ENCODE assay signal across 11 cellular contexts in the genomic region with DNA sequence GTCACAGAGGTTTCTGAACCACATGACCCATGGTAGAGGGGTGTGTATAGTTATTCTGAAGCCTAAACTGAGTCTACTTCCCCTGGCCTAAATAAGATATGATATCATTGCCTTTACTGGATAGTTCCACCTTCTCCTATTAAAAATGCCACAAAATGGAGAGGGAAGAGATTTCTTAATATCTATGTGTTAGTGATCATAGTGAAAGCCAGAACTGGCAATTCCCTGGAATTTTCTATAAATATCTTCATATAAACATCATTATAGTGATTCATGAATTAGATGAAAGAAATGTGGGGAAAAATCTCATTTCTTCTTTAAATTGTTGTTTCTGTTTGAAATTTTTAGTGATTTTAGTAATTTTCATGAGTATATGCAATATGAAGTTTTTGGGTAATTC.
DNase-seq lines count a peak whose midpoint lies in the region; ATAC-seq and TF ChIP-seq lines count a peak whose summit lies in the region.
"Had no signal": no experiment of that assay in that cellular context is flagged by ENCODE, and none has a peak within 500 bp of the region (broad histone marks: within the 10 kb centered on the region; RNA-seq: fewer than 3 reads in every experiment).

No MANE protein-coding gene starts in this region.

- H3K36me3 ChIP-seq in adipocyte (ENCODE audit: control insufficient read depth, insufficient read depth, low read length, severe bottlenecking), result no peaks in the 10 kb centered on the region

- no peaks in the 10 kb centered on the region for H3K9me3 ChIP-seq in adipocyte (ENCODE audit: control insufficient read depth, low read length)
- H3K9me3 ChIP-seq: BLaER1 treated with 17β-estradiol and CSF1 and Interleukin-3, amounts not matched to agents 10 nM and 100 nM had no signal

- H3K9ac ChIP-seq in adipocyte (ENCODE audit: low read length), result no peak overlapping the region
- H3K9ac ChIP-seq: BLaER1 treated with 17β-estradiol and CSF1 and Interleukin-3, amounts not matched to agents 10 nM and 100 nM had no signal

- peak; percentile 12 for DNase-seq in AG10803 (ENCODE audit: low read depth)
- DNase-seq in adipocyte (ENCODE audit: low read depth), result peak; percentile 2
- peak; percentile 57 for DNase-seq in fibroblast of peridontal ligament (ENCODE audit: extremely low read depth)
- DNase-seq in putamen (ENCODE audit: low spot score), result no peak
- DNase-seq in ACHN, result no peak
- DNase-seq in stimulated activated naive CD8-positive, alpha-beta T cell treated with anti-CD3 and anti-CD28 coated beads, Interleukin-15, Interleukin-2, amounts not matched to agents 100 U/mL and 50 U/mL, for 24 hours, result no peak
- DNase-seq: CD4-positive, CD25-positive, alpha-beta regulatory T cell; DMS53 had no signal

- H3K4me3 ChIP-seq in AG10803 (ENCODE audit: low read length) (no peak overlapping the region), adipocyte (ENCODE audit: low read length) (no peak overlapping the region)
- H3K4me3 ChIP-seq: BLaER1 treated with 17β-estradiol and CSF1 and Interleukin-3, amounts not matched to agents 10 nM and 100 nM had no signal

- ATAC-seq in stimulated activated naive CD8-positive, alpha-beta T cell treated with anti-CD3 and anti-CD28 coated beads, Interleukin-15, Interleukin-2, amounts not matched to agents 100 U/mL and 50 U/mL, for 24 hours, result no peak
- ATAC-seq in HG03469 (IDR thresholded peaks at IDR 0.05; ENCODE audit: unreplicated experiment), result no peak
- ATAC-seq: HCT116 had no signal

- no peaks in the 10 kb centered on the region for H3K27me3 ChIP-seq in adipocyte (replicated peaks; ENCODE audit: control insufficient read depth, insufficient read depth, low read length)
- H3K27me3 ChIP-seq: BLaER1 treated with 17β-estradiol and CSF1 and Interleukin-3, amounts not matched to agents 10 nM and 100 nM had no signal

- H3K4me1 ChIP-seq in adipocyte (ENCODE audit: control insufficient read depth, insufficient read depth, low read length), result peaks cover 42% of the 10 kb centered on the region

- in situ Hi-C loops in ACHN (cut with HindIII; ENCODE audit: low pct_ligation_motif_present, low pct_unique_long_range_greater_than_20kb, low sequenced_read_pairs), result no loop called here

- TF ChIP-seq CTCF in AG10803 (conservative IDR thresholded peaks at IDR 0.05; ENCODE audit: low read length), result no peak

Comparison
In these comparisons a context has a peak if more than half of its experiments do, and no peak if none do; other contexts are left out.
1. DNase-seq: peak in AG10803 (single experiment), adipocyte (single experiment) and fibroblast of peridontal ligament (single experiment); none in putamen (single experiment), ACHN (single experiment) and stimulated activated naive CD8-positive, alpha-beta T cell treated with anti-CD3 and anti-CD28 coated beads, Interleukin-15, Interleukin-2, amounts not matched to agents 100 U/mL and 50 U/mL, for 24 hours (single experiment).